In the genomic region with DNA sequence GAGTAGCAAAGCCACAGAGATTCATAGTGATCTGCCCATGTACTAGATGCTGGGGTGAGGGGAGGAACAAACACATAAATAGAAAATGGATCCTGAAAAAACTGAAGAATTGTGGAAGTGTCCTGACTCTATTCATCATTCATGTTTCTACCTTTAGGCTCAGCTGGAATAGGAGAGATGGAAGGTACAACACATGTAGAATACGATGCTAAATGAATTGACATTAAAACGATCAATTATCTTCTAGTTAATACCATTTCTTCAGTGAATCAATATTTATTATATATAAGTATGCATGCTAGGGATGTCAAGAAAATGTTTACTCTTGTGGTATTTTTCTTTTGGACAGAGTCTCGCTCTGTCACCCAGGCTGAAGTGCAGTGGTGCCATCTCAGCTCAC, we compare ENCODE assay signal across 8 cellular contexts.
"Had no signal": no experiment of that assay in that cellular context is flagged by ENCODE, and none has a peak within 500 bp of the region (broad histone marks: within the 10 kb centered on the region; RNA-seq: fewer than 3 reads in every experiment).

No MANE protein-coding gene starts in this region.

- H3K4me1 ChIP-seq: HAP-1 had no signal

- ATAC-seq: GM23338 had no signal

- H3K4me2 ChIP-seq: GM23338 had no signal

- DNase-seq: GM23248, GOT3, H7, H9, HCEC 1CT, HFFc6 had no signal

- H3K27ac ChIP-seq: GM23248 had no signal

- H2AFZ ChIP-seq: GM23248, GM23338 had no signal

- H3K4me3 Mint-ChIP-seq: GM23338, H9, HFFc6 had no signal

- H3K27ac Mint-ChIP-seq: GM23338, H9, HFFc6 had no signal

- H3K9me3 ChIP-seq: HAP-1 had no signal

- H3K4me1 Mint-ChIP-seq: GM23338 had no signal

- H3K4me3 ChIP-seq: GM23248, GM23338, HAP-1 had no signal

- H3K9ac ChIP-seq: GM23248 had no signal

- H3K36me3 ChIP-seq: HAP-1 had no signal
